In genomic region chr16:86578499-86579267, GRCh38 we compare ENCODE assay signal across 10 cellular contexts. TPM values are rescaled to one million over a fixed set of nuclear protein-coding genes. Genes with fewer than 3 reads are reported as not detected.
DNase-seq lines count a peak whose midpoint lies in the region; ATAC-seq and TF ChIP-seq lines count a peak whose summit lies in the region.
"Had no signal": no experiment of that assay in that cellular context is flagged by ENCODE, and none has a peak within 500 bp of the region (broad histone marks: within the 10 kb centered on the region; RNA-seq: fewer than 3 reads in every experiment).

Gene FOXL1, plus strand, starts transcription at chr16:86578549. Its CDS starts 175 bp downstream, at chr16:86578724.

- peak within 1 kb of the TSS; percentile 54 for H3K27ac Mint-ChIP-seq in activated CD4-positive, alpha-beta T cell treated with anti-CD3 and anti-CD28 coated beads, Interleukin-2, amount 10 ng/mL, durations not matched to agents 24 days and 14 days
- no peak within 1 kb of the TSS for H3K27ac Mint-ChIP-seq in activated naive CD4-positive, alpha-beta T cell treated with anti-CD3 and anti-CD28 coated beads, Interleukin-2, amount 10 ng/mL, durations not matched to agents 7 days and 5 days
- H3K27ac Mint-ChIP-seq: activated B cell treated with CpG ODN at 0.5 μM for 24 hours had no signal

- TF ChIP-seq POLR2A in upper lobe of left lung (IDR thresholded peaks at IDR 0.05), result no peak

- peak within 1 kb of the TSS in 1 of 2 donors; percentile 10 for H3K9ac ChIP-seq in duodenal mucosa (ENCODE audit: low read depth in 1 of 2, low read length in 2 of 2)

- H3K9me3 Mint-ChIP-seq in activated CD4-positive, alpha-beta T cell treated with anti-CD3 and anti-CD28 coated beads, Interleukin-2, amount 10 ng/mL, durations not matched to agents 24 days and 14 days, result no peaks in the 10 kb centered on the region
- H3K9me3 Mint-ChIP-seq in activated naive CD4-positive, alpha-beta T cell treated with anti-CD3 and anti-CD28 coated beads, Interleukin-2, amount 10 ng/mL, durations not matched to agents 7 days and 5 days, result no peaks in the 10 kb centered on the region
- H3K9me3 Mint-ChIP-seq: activated B cell treated with CpG ODN at 0.5 μM for 24 hours had no signal

- H3K4me1 ChIP-seq in duodenal mucosa (ENCODE audit: control insufficient read depth in 1 of 2, insufficient read depth in 2 of 2, low read length in 2 of 2) (peaks cover 0 to 4% of the 10 kb centered on the region in 2 donors), left lung (peaks cover 5 to 19% of the 10 kb centered on the region in 2 donors), upper lobe of left lung (peaks cover 16 to 41% (median 33%) of the 10 kb centered on the region in 4 donors)

- H3K4me3 ChIP-seq in duodenal mucosa (ENCODE audit: low read depth in 1 of 2, low read length in 2 of 2), result peak within 1 kb of the TSS; percentile 35 to 51
- peak within 1 kb of the TSS in 1 of 2 donors; percentile 22 for H3K4me3 ChIP-seq in left lung
- H3K4me3 ChIP-seq in upper lobe of left lung, result peak within 1 kb of the TSS in 3 of 4 donors; percentile 12 to 42 (median 36)

- ATAC-seq in left lung (peak; percentile 22), upper lobe of left lung (ENCODE audit: low FRiP score in 2 of 2) (peak in 1 of 2 donors; percentile 13), HG02938 (IDR thresholded peaks at IDR 0.05; ENCODE audit: unreplicated experiment) (no peak)

- H3K27me3 Mint-ChIP-seq in activated CD4-positive, alpha-beta T cell treated with anti-CD3 and anti-CD28 coated beads, Interleukin-2, amount 10 ng/mL, durations not matched to agents 24 days and 14 days, result peaks cover 72% of the 10 kb centered on the region
- H3K27me3 Mint-ChIP-seq in activated naive CD4-positive, alpha-beta T cell treated with anti-CD3 and anti-CD28 coated beads, Interleukin-2, amount 10 ng/mL, durations not matched to agents 7 days and 5 days, result peaks cover 87% of the 10 kb centered on the region

- DNase-seq in activated CD4-positive, alpha-beta T cell treated with anti-CD3 and anti-CD28 coated beads, Interleukin-2, amount 10 ng/mL, durations not matched to agents 24 days and 14 days, result no peak
- no peak for DNase-seq in activated CD4-positive, alpha-beta T cell treated with anti-CD3 and anti-CD28 coated beads for 1 hour
- no peak for DNase-seq in left lung
- DNase-seq in upper lobe of left lung, result peak in 1 of 2 donors; percentile 82
- DNase-seq in RKO (ENCODE audit: low spot score), result no peak
- DNase-seq in activated naive CD4-positive, alpha-beta T cell treated with anti-CD3 and anti-CD28 coated beads, Interleukin-2, amount 10 ng/mL, durations not matched to agents 7 days and 5 days, result no peak
- DNase-seq: activated B cell treated with CpG ODN at 0.5 μM for 24 hours, NCI-H1694 had no signal

- TF ChIP-seq CTCF in left lung (IDR thresholded peaks at IDR 0.05) (no peak), upper lobe of left lung (IDR thresholded peaks at IDR 0.05) (no peak)

- peak within 1 kb of the TSS; percentile 75 for H3K27ac ChIP-seq in duodenal mucosa (ENCODE audit: low read depth, low read length)
- H3K27ac ChIP-seq in left lung, result peak within 1 kb of the TSS; percentile 23 to 53
- H3K27ac ChIP-seq in upper lobe of left lung, result peak within 1 kb of the TSS; percentile 45 to 77 (median 63)

- CTCF ChIA-PET in activated naive CD4-positive, alpha-beta T cell treated with anti-CD3 and anti-CD28 coated beads, Interleukin-2, amount 10 ng/mL, durations not matched to agents 7 days and 5 days (lab: Charles Lee), result no interaction called here

- H3K9me3 ChIP-seq in duodenal mucosa (ENCODE audit: control insufficient read depth in 1 of 2, low read length in 2 of 2) (no peaks in the 10 kb centered on the region), left lung (no peaks in the 10 kb centered on the region), upper lobe of left lung (no peaks in the 10 kb centered on the region)

- TF ChIP-seq EP300 in upper lobe of left lung (IDR thresholded peaks at IDR 0.05), result no peak

- H3K36me3 Mint-ChIP-seq in activated CD4-positive, alpha-beta T cell treated with anti-CD3 and anti-CD28 coated beads, Interleukin-2, amount 10 ng/mL, durations not matched to agents 24 days and 14 days (ENCODE audit: low read depth), result no peaks in the 10 kb centered on the region
- no peaks in the 10 kb centered on the region for H3K36me3 Mint-ChIP-seq in activated naive CD4-positive, alpha-beta T cell treated with anti-CD3 and anti-CD28 coated beads, Interleukin-2, amount 10 ng/mL, durations not matched to agents 7 days and 5 days

- H3K27me3 ChIP-seq in duodenal mucosa (ENCODE audit: control insufficient read depth in 1 of 2, insufficient read depth in 2 of 2, low read length in 2 of 2), result peaks cover 52 to 69% of the 10 kb centered on the region in 2 donors
- peaks cover 51 to 95% of the 10 kb centered on the region in 2 donors for H3K27me3 ChIP-seq in left lung
- peaks cover 0 to 39% (median 13%) of the 10 kb centered on the region in 4 donors for H3K27me3 ChIP-seq in upper lobe of left lung

- peak within 1 kb of the TSS; percentile 44 for H3K4me3 Mint-ChIP-seq in activated CD4-positive, alpha-beta T cell treated with anti-CD3 and anti-CD28 coated beads, Interleukin-2, amount 10 ng/mL, durations not matched to agents 24 days and 14 days
- no peak within 1 kb of the TSS for H3K4me3 Mint-ChIP-seq in activated naive CD4-positive, alpha-beta T cell treated with anti-CD3 and anti-CD28 coated beads, Interleukin-2, amount 10 ng/mL, durations not matched to agents 7 days and 5 days
- H3K4me3 Mint-ChIP-seq: activated B cell treated with CpG ODN at 0.5 μM for 24 hours had no signal

- intact Hi-C loops in activated CD4-positive, alpha-beta T cell treated with anti-CD3 and anti-CD28 coated beads, Interleukin-2, amount 10 ng/mL, durations not matched to agents 24 days and 14 days (cut with micrococcal nuclease), result loop anchor here (5.0 to 10.0 kb wide), 2 partner anchors 84 to 156 kb away; no protein-coding TSS in a partner anchor
- intact Hi-C loops in left lung (cut with DNase I), result no loop called here

- 8 to 11% methylated on average over 23 to 49 of the region's 73 CpGs for whole genome bisulfite sequencing in upper lobe of left lung, 2 donors

- H3K4me1 Mint-ChIP-seq in activated CD4-positive, alpha-beta T cell treated with anti-CD3 and anti-CD28 coated beads, Interleukin-2, amount 10 ng/mL, durations not matched to agents 24 days and 14 days, result peaks cover 7% of the 10 kb centered on the region
- H3K4me1 Mint-ChIP-seq in activated naive CD4-positive, alpha-beta T cell treated with anti-CD3 and anti-CD28 coated beads, Interleukin-2, amount 10 ng/mL, durations not matched to agents 7 days and 5 days, result peaks cover 12% of the 10 kb centered on the region

- no peaks in the 10 kb centered on the region for H3K36me3 ChIP-seq in duodenal mucosa (ENCODE audit: control insufficient read depth in 1 of 2, insufficient read depth in 2 of 2, low read length in 2 of 2)
- no peaks in the 10 kb centered on the region for H3K36me3 ChIP-seq in left lung
- H3K36me3 ChIP-seq in upper lobe of left lung, result no peaks in the 10 kb centered on the region

RNA-seq across cellular contexts. Expression of gene FOXL1, which starts in this region (rescaled TPM):
- 0.05 TPM in 1 of 2 replicates, not detected in the other for total RNA-seq in activated CD4-positive, alpha-beta T cell treated with anti-CD3 and anti-CD28 coated beads, Interleukin-2, amount 10 ng/mL, durations not matched to agents 24 days and 14 days
- total RNA-seq in left lung (under 1 TPM; 0.99 TPM), upper lobe of left lung (1 to 10 TPM in 2 of 6 donors, under 1 TPM in 3, not detected in 1; 0.22 to 2.2 (median 0.49) TPM)
- total RNA-seq: activated B cell treated with CpG ODN at 0.5 μM for 24 hours had no signal

Comparison
In these comparisons a context has a peak if more than half of its experiments do, and no peak if none do; other contexts are left out.
1. Peak in ATAC-seq and H3K27ac ChIP-seq in left lung; RNA of the gene not detected or under 1 TPM.